Comparison of ENCODE assay signal across 19 cellular contexts in genomic region chr12:124279315-124279714, GRCh38. TPM values are rescaled to one million over a fixed set of nuclear protein-coding genes. Genes with fewer than 3 reads are reported as not detected.
"Had no signal": no experiment of that assay in that cellular context is flagged by ENCODE, and none has a peak within 500 bp of the region (broad histone marks: within the 10 kb centered on the region; RNA-seq: fewer than 3 reads in every experiment).

No MANE protein-coding gene starts in this region.

- H3K27ac Mint-ChIP-seq: activated CD8-positive, alpha-beta T cell treated with anti-CD3 and anti-CD28 coated beads for 36 hours; stimulated activated naive B cell treated with anti-CD40 and anti-IgM and Interleukin-4, amounts not matched to agents 10 μg/mL and 1 μg/mL and 100 μg/mL, for 72 hours had no signal

- H3K4me1 ChIP-seq: spleen had no signal

- H3K36me3 Mint-ChIP-seq: mesothelial cell of epicardium had no signal

- H3K27me3 ChIP-seq: ascending aorta, cardiac muscle cell had no signal

- H3K4me3 Mint-ChIP-seq: activated CD8-positive, alpha-beta T cell treated with anti-CD3 and anti-CD28 coated beads for 36 hours; mesothelial cell of epicardium; stimulated activated naive B cell treated with anti-CD40 and anti-IgM and Interleukin-4, amounts not matched to agents 10 μg/mL and 1 μg/mL and 100 μg/mL, for 72 hours had no signal

- H3K36me3 ChIP-seq: ascending aorta, cardiac muscle cell, heart left ventricle, spleen, suprapubic skin, WERI-Rb-1 had no signal

- H3K27ac ChIP-seq: ascending aorta, cardiac muscle cell, coronary artery, heart left ventricle, spleen, suprapubic skin, WERI-Rb-1 had no signal

- DNase-seq: activated CD4-positive, alpha-beta T cell treated with anti-CD3 and anti-CD28 coated beads for 4 hours; activated CD8-positive, alpha-beta memory T cell treated with anti-CD3 and anti-CD28 coated beads, Interleukin-2, amount 50 U/mL, for 48 hours; activated CD8-positive, alpha-beta T cell treated with anti-CD3 and anti-CD28 coated beads for 36 hours; activated naive CD4-positive, alpha-beta T cell; effector CD4-positive, alpha-beta T cell; heart left ventricle; left ventricle myocardium superior; right cardiac atrium; spleen; stimulated activated CD4-positive, alpha-beta T cell treated with anti-CD3 and anti-CD28 coated beads, Interleukin-1b, Interleukin-23, amount 100 ng/mL, for 48 hours; stimulated activated naive B cell treated with anti-CD40 and anti-IgM and Interleukin-4, amounts not matched to agents 10 μg/mL and 1 μg/mL and 100 μg/mL, for 72 hours; T-helper 1 cell; WERI-Rb-1 had no signal

- ATAC-seq: activated CD8-positive, alpha-beta T cell treated with anti-CD3 and anti-CD28 coated beads for 36 hours; stimulated activated naive B cell treated with anti-CD40 and anti-IgM and Interleukin-4, amounts not matched to agents 10 μg/mL and 1 μg/mL and 100 μg/mL, for 72 hours had no signal

- H3K4me3 ChIP-seq: ascending aorta, cardiac muscle cell, coronary artery, heart left ventricle, spleen, suprapubic skin had no signal

RNA-seq across cellular contexts. Expression of gene RFLNA, which starts 15.6 kb away (rescaled TPM):
- total RNA-seq: activated CD8-positive, alpha-beta T cell treated with anti-CD3 and anti-CD28 coated beads for 36 hours; ascending aorta; fibroblast of lung had no signal
